11 cellular contexts compared by ENCODE assay signal in the genomic region with DNA sequence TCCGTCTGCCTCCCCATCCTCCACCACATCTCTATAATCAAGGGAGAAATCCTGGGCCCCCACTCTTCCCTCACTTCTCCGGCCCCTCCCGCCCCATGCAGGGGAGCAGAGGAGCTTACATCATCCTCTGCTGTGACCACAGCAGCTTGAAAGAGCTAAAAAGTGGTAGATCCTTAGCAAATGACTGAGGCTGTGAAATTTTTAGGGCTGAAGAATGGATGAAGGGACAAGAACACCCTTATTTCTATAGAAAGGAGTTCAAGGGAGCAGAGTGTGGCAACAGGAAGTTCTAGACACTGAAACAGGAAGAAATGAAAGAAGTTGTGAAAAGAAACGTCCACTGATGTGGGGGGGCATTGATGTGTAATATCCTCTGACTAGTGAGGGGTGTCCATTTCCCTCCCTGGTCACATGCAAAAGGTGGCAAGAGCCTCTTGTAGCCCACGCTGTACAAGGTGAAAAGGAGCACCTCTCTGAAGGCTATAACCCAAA.
DNase-seq lines count a peak whose midpoint lies in the region; FAIRE-seq and TF ChIP-seq lines count a peak whose summit lies in the region.
"Had no signal": no experiment of that assay in that cellular context is flagged by ENCODE, and none has a peak within 500 bp of the region (broad histone marks: within the 10 kb centered on the region; RNA-seq: fewer than 3 reads in every experiment).

No MANE protein-coding gene starts in this region.

- H4K20me1 ChIP-seq in astrocyte (ENCODE audit: insufficient read depth, low read length) = no peaks in the 10 kb centered on the region
- no peaks in the 10 kb centered on the region for H4K20me1 ChIP-seq in neural progenitor cell (ENCODE audit: low read depth)
- no peaks in the 10 kb centered on the region for H4K20me1 ChIP-seq in MM.1S (ENCODE audit: insufficient read depth, low read length)

- H3K36me3 Mint-ChIP-seq in astrocyte (ENCODE audit: low read depth, unreplicated experiment) (no peaks in the 10 kb centered on the region), neural progenitor cell (no peaks in the 10 kb centered on the region)

- H3K27ac ChIP-seq in astrocyte (ENCODE audit: low read depth, low read length) = no peak overlapping the region
- H3K27ac ChIP-seq in neural progenitor cell = no peak overlapping the region
- no peak overlapping the region for H3K27ac ChIP-seq in MM.1S (ENCODE audit: low read length)
- H3K27ac ChIP-seq: 22Rv1 had no signal

- no peak for FAIRE-seq in astrocyte (lab: Jason Lieb, UNC)

- H3K4me3 Mint-ChIP-seq in astrocyte (ENCODE audit: unreplicated experiment) (no peak overlapping the region), neural progenitor cell (no peak overlapping the region)

- no peaks in the 10 kb centered on the region for H3K27me3 ChIP-seq in astrocyte (ENCODE audit: insufficient read depth, low read length)
- H3K27me3 ChIP-seq in neural progenitor cell = no peaks in the 10 kb centered on the region
- no peaks in the 10 kb centered on the region for H3K27me3 ChIP-seq in MM.1S (replicated peaks; ENCODE audit: insufficient read depth, low read length)

- H3K9me3 ChIP-seq in astrocyte (ENCODE audit: insufficient read depth, low read depth, low read length) (no peaks in the 10 kb centered on the region), neural progenitor cell (ENCODE audit: low read depth) (no peaks in the 10 kb centered on the region), MM.1S (replicated peaks; ENCODE audit: insufficient read depth, low read length) (no peaks in the 10 kb centered on the region)

- H3K9ac ChIP-seq in astrocyte (ENCODE audit: low read length) (no peak overlapping the region), neural progenitor cell (no peak overlapping the region), MM.1S (ENCODE audit: low read length) (no peak overlapping the region)

- H3K4me3 ChIP-seq in astrocyte (ENCODE audit: insufficient read depth, low read depth, low read length) (no peak overlapping the region), neural progenitor cell (no peak overlapping the region), MM.1S (ENCODE audit: low read length) (no peak overlapping the region)

- H3K4me1 Mint-ChIP-seq in astrocyte (ENCODE audit: low read depth, unreplicated experiment) (peaks cover 6% of the 10 kb centered on the region), neural progenitor cell (peaks cover 31% of the 10 kb centered on the region)

- H3K9me3 Mint-ChIP-seq in astrocyte (ENCODE audit: unreplicated experiment) = no peaks in the 10 kb centered on the region
- no peaks in the 10 kb centered on the region for H3K9me3 Mint-ChIP-seq in neural progenitor cell

- peaks cover 14% of the 10 kb centered on the region for H3F3A ChIP-seq in neural progenitor cell (ENCODE audit: low read depth)
- H3F3A ChIP-seq in MM.1S (ENCODE audit: insufficient read depth, low read length) = no peaks in the 10 kb centered on the region

- H3K4me1 ChIP-seq in astrocyte (ENCODE audit: insufficient read depth, low read length) (peaks cover 5% of the 10 kb centered on the region), neural progenitor cell (peaks cover 31% of the 10 kb centered on the region), MM.1S (ENCODE audit: low read length) (no peaks in the 10 kb centered on the region)

- TF ChIP-seq CTCF in astrocyte (IDR thresholded peaks at IDR 0.05; ENCODE audit: insufficient read depth, low read depth, low read length) (no peak), neural progenitor cell (IDR thresholded peaks at IDR 0.05) (no peak), MM.1S (IDR thresholded peaks at IDR 0.05; ENCODE audit: low read length) (no peak)

- peaks cover 4% of the 10 kb centered on the region for H3K27me3 Mint-ChIP-seq in astrocyte (ENCODE audit: low read depth, unreplicated experiment)
- peaks cover 2% of the 10 kb centered on the region for H3K27me3 Mint-ChIP-seq in neural progenitor cell (ENCODE audit: insufficient read depth, low read depth)

- H3K9me2 ChIP-seq in MM.1S (replicated peaks; ENCODE audit: insufficient read depth, low read length) = no peaks in the 10 kb centered on the region

- H3K4me2 ChIP-seq in astrocyte (ENCODE audit: low read length) (peak overlapping the region; percentile 11), neural progenitor cell (no peak overlapping the region), MM.1S (ENCODE audit: low read depth, low read length) (no peak overlapping the region)

- peak overlapping the region; percentile 48 for H2AFZ ChIP-seq in astrocyte (ENCODE audit: low read depth, low read length)
- H2AFZ ChIP-seq in neural progenitor cell (replicated peaks) = peak overlapping the region; percentile 67
- H2AFZ ChIP-seq in MM.1S (ENCODE audit: low read length) = no peak overlapping the region

- DNase-seq in NK-92 treated with Interleukin-12 subunit alpha and Interleukin-12 subunit beta, amount 100 ng/mL, for 24 hours (lab: John Stamatoyannopoulos, UW) = peak; percentile 45
- DNase-seq in NK-92 (lab: John Stamatoyannopoulos, UW; ENCODE audit: unreplicated experiment) (no peak), MV-4-11 (lab: John Stamatoyannopoulos, UW) (peak; percentile 88), astrocyte (ENCODE audit: low read depth) (no peak), neural progenitor cell (ENCODE audit: low spot score) (no peak), DMS53 (lab: John Stamatoyannopoulos, UW) (no peak), MM.1S (no peak), NCI-H1930 (lab: John Stamatoyannopoulos, UW) (no peak)
- DNase-seq: NCI-H1048, posterior cingulate gyrus had no signal

- H3K79me2 ChIP-seq in astrocyte (ENCODE audit: insufficient read depth, low read length) (no peaks in the 10 kb centered on the region), neural progenitor cell (ENCODE audit: low read depth) (no peaks in the 10 kb centered on the region), MM.1S (ENCODE audit: low read length) (no peaks in the 10 kb centered on the region)

- peak overlapping the region; percentile 70 for H3K27ac Mint-ChIP-seq in astrocyte (ENCODE audit: unreplicated experiment)
- peak overlapping the region; percentile 46 for H3K27ac Mint-ChIP-seq in neural progenitor cell

- no peaks in the 10 kb centered on the region for H3K36me3 ChIP-seq in astrocyte (ENCODE audit: insufficient read depth, low read length)
- H3K36me3 ChIP-seq in neural progenitor cell = no peaks in the 10 kb centered on the region
- H3K36me3 ChIP-seq in MM.1S (replicated peaks; ENCODE audit: insufficient read depth, low read length) = no peaks in the 10 kb centered on the region

Comparison
In these comparisons a context has a peak if more than half of its experiments do, and no peak if none do; other contexts are left out.
1. DNase-seq: peak in NK-92 treated with Interleukin-12 subunit alpha and Interleukin-12 subunit beta, amount 100 ng/mL, for 24 hours (single experiment) and MV-4-11 (single experiment); none in NK-92 (single experiment), astrocyte (single experiment), neural progenitor cell (single experiment), DMS53 (single experiment), MM.1S (single experiment) and NCI-H1930 (0 of 2).